Comparison of ENCODE assay signal across 1 cellular context in genomic region chr18:59898609-59899297, GRCh38.
TF ChIP-seq lines count a peak whose summit lies in the region.

No MANE protein-coding gene starts in this region.

TF ChIP-seq in GM12878, 131 proteins besides CTCF, POLR2A, EP300 and RAD21 (continued from another document):
- no peak for TF ChIP-seq PBX3 (IDR thresholded peaks at IDR 0.05; ENCODE audit: insufficient replicate concordance, low read depth, low read length)
- TF ChIP-seq BCLAF1 (IDR thresholded peaks at IDR 0.05) = no peak
- TF ChIP-seq NR2C1 (IDR thresholded peaks at IDR 0.05) = no peak
- TF ChIP-seq TARDBP (IDR thresholded peaks at IDR 0.05; ENCODE audit: borderline replicate concordance) = no peak
- no peak for TF ChIP-seq SIX5 (IDR thresholded peaks at IDR 0.05; ENCODE audit: low read depth, low read length, severe bottlenecking)
- TF ChIP-seq MXI1 (IDR thresholded peaks at IDR 0.05; ENCODE audit: low read depth, low read length) = peak; percentile 19; the same call in 1 of the 2 replicates
